ENCODE assay signal across 15 cellular contexts in the genomic region with DNA sequence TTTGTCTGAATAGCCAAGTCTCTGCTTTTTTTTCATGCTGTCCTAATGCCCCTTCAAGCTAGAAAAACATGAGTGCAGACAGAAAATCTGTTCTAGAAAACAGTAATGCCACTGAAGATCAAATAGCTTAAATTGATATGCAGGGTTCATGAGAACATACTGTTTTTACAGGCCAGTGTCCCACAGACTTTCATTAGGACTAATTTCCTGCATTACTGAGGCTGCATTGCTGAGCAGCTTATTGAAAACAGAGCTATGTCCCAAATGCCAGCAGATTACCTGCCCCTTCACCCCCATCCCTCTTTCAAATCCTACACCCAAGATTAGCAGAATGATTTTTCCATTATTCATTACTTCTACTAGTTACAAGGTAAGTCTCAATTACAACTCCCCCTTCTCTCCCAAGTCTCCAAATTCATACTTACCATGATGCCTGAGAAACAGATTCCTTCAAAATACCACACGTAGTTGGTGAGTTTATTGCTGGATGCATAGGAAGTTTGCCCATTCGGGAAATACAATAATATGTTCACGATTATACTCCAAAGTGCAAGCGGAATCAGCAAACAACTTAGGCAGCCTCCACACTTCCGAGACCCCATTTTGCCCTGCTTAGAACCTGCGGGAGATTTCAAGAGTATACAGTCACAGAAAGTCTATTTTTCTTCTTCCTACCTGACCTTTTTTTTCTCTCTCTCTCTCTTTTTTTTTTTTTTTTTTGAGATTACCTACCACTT. TPM values are rescaled to one million over a fixed set of nuclear protein-coding genes. Genes with fewer than 3 reads are reported as not detected.
DNase-seq lines count a peak whose midpoint lies in the region; ATAC-seq and TF ChIP-seq lines count a peak whose summit lies in the region.
"Had no signal": no experiment of that assay in that cellular context is flagged by ENCODE, and none has a peak within 500 bp of the region (broad histone marks: within the 10 kb centered on the region; RNA-seq: fewer than 3 reads in every experiment).

No MANE protein-coding gene starts in this region.

- H3K27ac ChIP-seq in right atrium auricular region = peak overlapping the region; percentile 29 to 49
- peak overlapping the region in 1 of 2 donors; percentile 27 for H3K27ac ChIP-seq in coronary artery
- peak overlapping the region; percentile 79 for H3K27ac ChIP-seq in mesenchymal stem cell (ENCODE audit: low read length, poor library complexity, severe bottlenecking)
- peak overlapping the region; percentile 31 to 74 for H3K27ac ChIP-seq in uterus

- H3K27me3 ChIP-seq in right atrium auricular region (no peaks in the 10 kb centered on the region), mesenchymal stem cell (ENCODE audit: control insufficient read depth in 1 of 2, insufficient read depth in 1 of 2, low read length in 2 of 2) (no peaks in the 10 kb centered on the region), uterus (no peaks in the 10 kb centered on the region), BE2C (no peaks in the 10 kb centered on the region)

- TF ChIP-seq POLR2A in uterus (IDR thresholded peaks at IDR 0.05) = no peak

- peak overlapping the region; percentile 73 for H2BK120ac ChIP-seq in mesenchymal stem cell (ENCODE audit: low read depth, low read length)

- no peak overlapping the region for H2BK5ac ChIP-seq in mesenchymal stem cell (ENCODE audit: low read depth, low read length, poor library complexity, severe bottlenecking)

- no peak overlapping the region for H3K27ac Mint-ChIP-seq in activated CD4-positive, alpha-beta memory T cell treated with anti-CD3 and anti-CD28 coated beads for 36 hours
- H3K27ac Mint-ChIP-seq: T-helper 1 cell treated with Interleukin-12 subunit alpha and Interleukin-12 subunit beta and Interleukin-4 antibody, amounts not matched to agents 30 μg/mL and 1 μg/mL, for 36 hours had no signal

- no peak overlapping the region for H2BK15ac ChIP-seq in mesenchymal stem cell (ENCODE audit: low read depth, poor library complexity, severe bottlenecking)

- H3K14ac ChIP-seq in mesenchymal stem cell (ENCODE audit: low read length in 2 of 2) = no peak overlapping the region

- H3K4ac ChIP-seq in mesenchymal stem cell (ENCODE audit: low read depth in 1 of 2, low read length in 2 of 2) = no peak overlapping the region

- no peaks in the 10 kb centered on the region for H3K4me1 Mint-ChIP-seq in activated CD4-positive, alpha-beta memory T cell treated with anti-CD3 and anti-CD28 coated beads for 36 hours (ENCODE audit: low read depth)

- H3K18ac ChIP-seq in mesenchymal stem cell (ENCODE audit: low read depth in 1 of 2, low read length in 2 of 2) = peak overlapping the region in 1 of 2 experiments; percentile 86

- CTCF ChIA-PET in activated CD4-positive, alpha-beta memory T cell treated with anti-CD3 and anti-CD28 coated beads for 36 hours (lab: Charles Lee) = interaction anchor here (0.8 kb wide), 1 partner anchor 25 kb away, joined by 3 read pairs; no protein-coding TSS in a partner anchor

- peak overlapping the region; percentile 65 for H3K4me2 ChIP-seq in mesenchymal stem cell (ENCODE audit: low read length, poor library complexity, severe bottlenecking)

- ATAC-seq in Right ventricle myocardium inferior = no peak

- 84% methylated on average over 6 of the region's 6 CpGs for WGBS in mesenchymal stem cell

- H3K36me3 ChIP-seq in right atrium auricular region = no peaks in the 10 kb centered on the region
- H3K36me3 ChIP-seq in mesenchymal stem cell (ENCODE audit: control insufficient read depth in 1 of 2, insufficient read depth in 2 of 2, low read depth in 1 of 2, low read length in 2 of 2) = no peaks in the 10 kb centered on the region
- no peaks in the 10 kb centered on the region for H3K36me3 ChIP-seq in uterus
- H3K36me3 ChIP-seq in BE2C = no peaks in the 10 kb centered on the region

- H2AFZ ChIP-seq in mesenchymal stem cell (ENCODE audit: low read depth, low read length) = no peak overlapping the region

- H3K9me3 Mint-ChIP-seq in activated CD4-positive, alpha-beta memory T cell treated with anti-CD3 and anti-CD28 coated beads for 36 hours = no peaks in the 10 kb centered on the region
- H3K9me3 Mint-ChIP-seq: T-helper 1 cell treated with Interleukin-12 subunit alpha and Interleukin-12 subunit beta and Interleukin-4 antibody, amounts not matched to agents 30 μg/mL and 1 μg/mL, for 36 hours had no signal

- no peak for TF ChIP-seq CTCF in right atrium auricular region (IDR thresholded peaks at IDR 0.05)
- no peak for TF ChIP-seq CTCF in coronary artery (IDR thresholded peaks at IDR 0.05)
- TF ChIP-seq CTCF in uterus (IDR thresholded peaks at IDR 0.05) = no peak
- TF ChIP-seq CTCF in BE2C (IDR thresholded peaks at IDR 0.05; ENCODE audit: low read depth, low read length) = no peak

- H3K4me1 ChIP-seq in right atrium auricular region = no peaks in the 10 kb centered on the region
- peaks cover 1% of the 10 kb centered on the region for H3K4me1 ChIP-seq in mesenchymal stem cell (ENCODE audit: control insufficient read depth, insufficient read depth, low read depth, low read length)
- no peaks in the 10 kb centered on the region for H3K4me1 ChIP-seq in uterus
- no peaks in the 10 kb centered on the region for H3K4me1 ChIP-seq in BE2C

- no peak overlapping the region for H4K91ac ChIP-seq in mesenchymal stem cell (ENCODE audit: low read length)

- H3K4me3 ChIP-seq in right atrium auricular region = peak overlapping the region; percentile 15 to 31
- peak overlapping the region; percentile 23 for H3K4me3 ChIP-seq in coronary artery
- H3K4me3 ChIP-seq in mesenchymal stem cell (ENCODE audit: insufficient read depth in 1 of 2, low read depth in 1 of 2, low read length in 2 of 2) = no peak overlapping the region
- peak overlapping the region; percentile 6 to 7 for H3K4me3 ChIP-seq in uterus
- H3K4me3 ChIP-seq in BE2C (ENCODE audit: low read depth, low read length) = no peak overlapping the region

- peak overlapping the region; percentile 16 for H3K9ac ChIP-seq in mesenchymal stem cell (ENCODE audit: low read length)

- H2AK5ac ChIP-seq in mesenchymal stem cell (ENCODE audit: low read length, severe bottlenecking) = no peak overlapping the region

- POLR2A ChIA-PET in activated CD4-positive, alpha-beta memory T cell treated with anti-CD3 and anti-CD28 coated beads for 36 hours (lab: Charles Lee) = no interaction called here

- intact Hi-C loops in Right ventricle myocardium inferior (cut with DNase I) (no loop called here), uterus (cut with DNase I; ENCODE audit: low total_unique reads) (no loop called here)
- intact Hi-C loops in activated CD4-positive, alpha-beta memory T cell treated with anti-CD3 and anti-CD28 coated beads for 36 hours (cut with micrococcal nuclease) = no loop called here

- peak overlapping the region; percentile 90 for H4K8ac ChIP-seq in mesenchymal stem cell (ENCODE audit: low read length)

- H3K36me3 Mint-ChIP-seq in activated CD4-positive, alpha-beta memory T cell treated with anti-CD3 and anti-CD28 coated beads for 36 hours = no peaks in the 10 kb centered on the region

- H3K4me3 Mint-ChIP-seq in activated CD4-positive, alpha-beta memory T cell treated with anti-CD3 and anti-CD28 coated beads for 36 hours = no peak overlapping the region
- H3K4me3 Mint-ChIP-seq: T-helper 1 cell treated with Interleukin-12 subunit alpha and Interleukin-12 subunit beta and Interleukin-4 antibody, amounts not matched to agents 30 μg/mL and 1 μg/mL, for 36 hours had no signal

- DNase-seq in right atrium auricular region (ENCODE audit: low spot score) (no peak), Right ventricle myocardium inferior (ENCODE audit: missing footprints) (no peak), coronary artery (ENCODE audit: low spot score) (no peak), mesenchymal stem cell (peak; percentile 38), uterus (no peak), BE2C (no peak), LoVo (ENCODE audit: low spot score) (no peak)
- DNase-seq in activated CD4-positive, alpha-beta memory T cell treated with anti-CD3 and anti-CD28 coated beads for 36 hours = no peak
- DNase-seq: DMS79 treated with DMSO at 0.1 percent for 48 hours; MV-4-11; NCI-H2171 treated with DMSO at 0.1 percent for 48 hours; stimulated activated CD4-positive, alpha-beta T cell treated with anti-CD3 and anti-CD28 coated beads, Interleukin-15, amount 100 ng/mL, for 24 hours had no signal

- H3K23ac ChIP-seq in mesenchymal stem cell (ENCODE audit: low read length in 2 of 2) = no peak overlapping the region

- H3K79me1 ChIP-seq in mesenchymal stem cell (replicated peaks; ENCODE audit: low read length, poor library complexity, severe bottlenecking) = no peaks in the 10 kb centered on the region

- peaks cover 9% of the 10 kb centered on the region for H3K27me3 Mint-ChIP-seq in activated CD4-positive, alpha-beta memory T cell treated with anti-CD3 and anti-CD28 coated beads for 36 hours

- peak overlapping the region; percentile 21 to 39 for H2BK12ac ChIP-seq in mesenchymal stem cell (ENCODE audit: low read length in 2 of 2)

- H3K9me3 ChIP-seq in right atrium auricular region (no peaks in the 10 kb centered on the region), mesenchymal stem cell (ENCODE audit: control insufficient read depth, low read length) (no peaks in the 10 kb centered on the region), uterus (no peaks in the 10 kb centered on the region), BE2C (no peaks in the 10 kb centered on the region)

RNA-seq across cellular contexts. Expression of a gene that starts 0.5 kb away (rescaled TPM):
- total RNA-seq in right atrium auricular region = 10 to 100 TPM in 1 of 2 donors, 1 to 10 TPM in 1; 6.7 to 13.8 TPM
- 15.8 TPM for total RNA-seq in Right ventricle myocardium inferior
- 0.94 TPM for polyA plus RNA-seq in mesenchymal stem cell (2013, experiment 1 of 2)
- 0.88 TPM for polyA plus RNA-seq in mesenchymal stem cell (2013, experiment 2 of 2)
- total RNA-seq in uterus = 10 to 100 TPM in 3 of 4 donors, 1 to 10 TPM in 1; 6.7 to 35.5 (median 14.6) TPM
- not detected for total RNA-seq in activated CD4-positive, alpha-beta memory T cell treated with anti-CD3 and anti-CD28 coated beads for 36 hours
- not detected for polyA plus RNA-seq in BE2C (2012; ENCODE audit: insufficient read depth, insufficient read length, low read depth)
- total RNA-seq: bronchial epithelial cell had no signal
- polyA plus RNA-seq: neural cell had no signal

RNA-seq across cellular contexts. Expression of a gene that starts 44.5 kb away (rescaled TPM):
- total RNA-seq in right atrium auricular region = 100 to 1,000 TPM; 211 to 341 TPM
- total RNA-seq in Right ventricle myocardium inferior = 124 TPM
- polyA plus RNA-seq in mesenchymal stem cell (2013, experiment 1 of 2) = 80.3 TPM
- polyA plus RNA-seq in mesenchymal stem cell (2013, experiment 2 of 2) = 86.8 TPM
- 100 to 1,000 TPM; 102 to 118 (median 113) TPM for total RNA-seq in uterus
- under 1 TPM; 0.83 to 0.92 TPM for total RNA-seq in activated CD4-positive, alpha-beta memory T cell treated with anti-CD3 and anti-CD28 coated beads for 36 hours
- 1.5 TPM for polyA plus RNA-seq in BE2C (2012; ENCODE audit: insufficient read depth, insufficient read length, low read depth)

Comparison
In these comparisons a context has a peak if more than half of its experiments do, and no peak if none do; other contexts are left out.
1. H3K4me3 ChIP-seq: peak in right atrium auricular region (2 of 2), coronary artery (single experiment) and uterus (2 of 2); none in mesenchymal stem cell (0 of 2) and BE2C (single experiment).
2. RNA of a gene that starts 0.5 kb away (total RNA-seq): 15.8 TPM in Right ventricle myocardium inferior (single experiment), 6.7 to 35.5 TPM in uterus and 6.7 to 13.8 TPM in right atrium auricular region; not detected in activated CD4-positive, alpha-beta memory T cell treated with anti-CD3 and anti-CD28 coated beads for 36 hours; every median in the first group is over 4 times any median in the second.
3. RNA of a gene that starts 44.5 kb away (total RNA-seq): 211 to 341 TPM in right atrium auricular region, 124 TPM in Right ventricle myocardium inferior (single experiment) and 102 to 118 TPM in uterus; 0.83 to 0.92 TPM in activated CD4-positive, alpha-beta memory T cell treated with anti-CD3 and anti-CD28 coated beads for 36 hours; every median in the first group is over 10 times any median in the second.